ENCODE assay signal across 24 cellular contexts in the genomic region with DNA sequence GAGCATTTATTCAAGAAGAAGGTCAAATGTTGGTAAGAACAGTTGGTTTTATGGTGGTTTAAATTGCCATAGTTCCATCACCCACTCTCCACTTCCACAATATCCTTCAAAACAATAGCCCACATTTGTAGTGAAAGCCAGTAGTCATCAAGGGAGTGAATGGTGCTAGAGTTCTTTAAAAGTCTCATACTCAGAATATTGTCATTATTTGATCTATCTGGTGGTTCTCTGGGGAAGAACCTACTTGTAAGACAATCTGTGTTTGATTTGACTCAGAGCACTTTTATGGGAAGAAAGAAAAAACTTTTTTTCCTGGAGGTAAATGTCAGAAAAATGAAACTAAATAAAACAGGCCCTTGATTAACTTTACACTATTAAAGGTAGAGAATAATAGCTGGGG.
"Had no signal": no experiment of that assay in that cellular context is flagged by ENCODE, and none has a peak within 500 bp of the region (broad histone marks: within the 10 kb centered on the region; RNA-seq: fewer than 3 reads in every experiment).

No MANE protein-coding gene starts in this region.

- H3K4me1 ChIP-seq: colonic mucosa, esophagus squamous epithelium, foreskin keratinocyte, gastroesophageal sphincter had no signal

- DNase-seq: colonic mucosa; cortex of kidney; dermis blood vessel endothelial cell; dorsolateral prefrontal cortex; effector CD4-positive, alpha-beta T cell; effector CD8-positive, alpha-beta T cell; effector memory CD4-positive, alpha-beta T cell; effector memory CD8-positive, alpha-beta T cell; endodermal cell; erythroblast; esophagus squamous epithelium; foreskin fibroblast; foreskin keratinocyte; foreskin melanocyte; gastrocnemius medialis; glutamatergic neuron; head of caudate nucleus; heart left ventricle; heart right ventricle had no signal

- H3K27ac ChIP-seq: colonic mucosa, coronary artery, dorsolateral prefrontal cortex, epithelial cell of prostate, esophagus muscularis mucosa, esophagus squamous epithelium, foreskin keratinocyte, gastrocnemius medialis, gastroesophageal sphincter, heart left ventricle, heart right ventricle had no signal

- H3K27me3 ChIP-seq: colonic mucosa, dorsolateral prefrontal cortex, esophagus muscularis mucosa, esophagus squamous epithelium, foreskin keratinocyte, gastrocnemius medialis, gastroesophageal sphincter, heart left ventricle, heart right ventricle had no signal

- ATAC-seq: effector memory CD8-positive, alpha-beta T cell; esophagus mucosa; foreskin keratinocyte; gastrocnemius medialis; gastroesophageal sphincter; heart left ventricle; heart right ventricle had no signal

- H3K9me3 ChIP-seq: colonic mucosa, esophagus squamous epithelium, gastrocnemius medialis had no signal

- H3K4me3 ChIP-seq: colonic mucosa, coronary artery, dorsolateral prefrontal cortex, esophagus muscularis mucosa, esophagus squamous epithelium, gastrocnemius medialis, gastroesophageal sphincter, heart left ventricle, heart right ventricle had no signal

- H3K36me3 ChIP-seq: colonic mucosa, esophagus muscularis mucosa, esophagus squamous epithelium, gastrocnemius medialis, gastroesophageal sphincter, heart left ventricle had no signal
